ENCODE assay signal across 9 cellular contexts in genomic region chr19:14368011-14368513, GRCh38. TPM values are rescaled to one million over a fixed set of nuclear protein-coding genes. Genes with fewer than 3 reads are reported as not detected.
DNase-seq lines count a peak whose midpoint lies in the region; ATAC-seq, FAIRE-seq and TF ChIP-seq lines count a peak whose summit lies in the region.
"Had no signal": no experiment of that assay in that cellular context is flagged by ENCODE, and none has a peak within 500 bp of the region (broad histone marks: within the 10 kb centered on the region; RNA-seq: fewer than 3 reads in every experiment).

No MANE protein-coding gene starts in this region.

- POLR2A ChIA-PET in RWPE1 (lab: Yijun Ruan, JAX; ENCODE audit: low non-redundant PET), result no interaction called here

- H3K27me3 ChIP-seq in esophagus muscularis mucosa (no peaks in the 10 kb centered on the region), thoracic aorta (replicated peaks; ENCODE audit: insufficient read depth) (no peaks in the 10 kb centered on the region)

- H3K36me3 ChIP-seq in esophagus muscularis mucosa (no peaks in the 10 kb centered on the region), thoracic aorta (no peaks in the 10 kb centered on the region)

- no peak for DNase-seq in activated T-cell treated with anti-CD3 and anti-CD28 coated beads, Interleukin-2, amount 50 U/mL, for 24 hours
- DNase-seq in activated T-cell treated with anti-CD3 and anti-CD28 coated beads for 4 hours (no peak), RWPE1 (ENCODE audit: low spot score) (no peak), esophagus muscularis mucosa (ENCODE audit: extremely low spot score) (no peak), thoracic aorta (ENCODE audit: low spot score) (no peak), putamen (ENCODE audit: low spot score) (no peak), D721Med (ENCODE audit: insufficient read length, low spot score) (no peak)

- 65% methylated on average over 5 of the region's 5 CpGs for WGBS in esophagus muscularis mucosa

- H3K4me3 ChIP-seq in esophagus muscularis mucosa (no peak overlapping the region), thoracic aorta (no peak overlapping the region)

- peak overlapping the region; percentile 99 for H3K27ac Mint-ChIP-seq in activated T-cell treated with anti-CD3 and anti-CD28 coated beads, Interleukin-2, amount 50 U/mL, for 24 hours

- CTCF ChIA-PET in RWPE1 (lab: Yijun Ruan, JAX), result no interaction called here

- TF ChIP-seq POLR2A in esophagus muscularis mucosa (IDR thresholded peaks at IDR 0.05; ENCODE audit: low read depth), result no peak

- H3K9me3 ChIP-seq in esophagus muscularis mucosa (no peaks in the 10 kb centered on the region), thoracic aorta (no peaks in the 10 kb centered on the region)

- TF ChIP-seq EP300 in esophagus muscularis mucosa (IDR thresholded peaks at IDR 0.05), result no peak

- H3K27ac ChIP-seq in RWPE1 (peak overlapping the region; percentile 48; the same call in 1 of the 2 replicates), esophagus muscularis mucosa (replicated peaks in 1 of 4) (peak overlapping the region in 3 of 4 donors; percentile 35 to 80 (median 54)), thoracic aorta (peak overlapping the region; percentile 6 to 30)

- TF ChIP-seq CTCF in RWPE1 (conservative IDR thresholded peaks at IDR 0.05; ENCODE audit: low read depth) (no peak), esophagus muscularis mucosa (IDR thresholded peaks at IDR 0.05) (no peak), thoracic aorta (IDR thresholded peaks at IDR 0.05) (no peak), D721Med (IDR thresholded peaks at IDR 0.05; ENCODE audit: insufficient read depth, missing control alignments) (no peak)

- H3K36me3 Mint-ChIP-seq in activated T-cell treated with anti-CD3 and anti-CD28 coated beads, Interleukin-2, amount 50 U/mL, for 24 hours (ENCODE audit: low read depth), result peaks cover 2% of the 10 kb centered on the region

- no peak for FAIRE-seq in D721Med (lab: Jason Lieb, UNC)
- FAIRE-seq: colon had no signal

- H3K9me3 Mint-ChIP-seq in activated T-cell treated with anti-CD3 and anti-CD28 coated beads, Interleukin-2, amount 50 U/mL, for 24 hours, result no peaks in the 10 kb centered on the region

- H3K4me1 ChIP-seq in esophagus muscularis mucosa (peaks cover 18 to 45% (median 40%) of the 10 kb centered on the region in 4 donors), thoracic aorta (ENCODE audit: control insufficient read depth in 1 of 2, low read depth in 2 of 2) (peaks cover 21 to 49% of the 10 kb centered on the region in 2 donors)

- intact Hi-C loops in esophagus muscularis mucosa (cut with DNase I), result no loop called here

- H3K4me3 Mint-ChIP-seq in activated T-cell treated with anti-CD3 and anti-CD28 coated beads, Interleukin-2, amount 50 U/mL, for 24 hours, result peak overlapping the region; percentile 32

- H3K27me3 Mint-ChIP-seq in activated T-cell treated with anti-CD3 and anti-CD28 coated beads, Interleukin-2, amount 50 U/mL, for 24 hours, result no peaks in the 10 kb centered on the region

- H3K4me1 Mint-ChIP-seq in activated T-cell treated with anti-CD3 and anti-CD28 coated beads, Interleukin-2, amount 50 U/mL, for 24 hours (ENCODE audit: low read depth), result peaks cover 80% of the 10 kb centered on the region

- ATAC-seq in thoracic aorta (ENCODE audit: insufficient number of reproducible peaks, low FRiP score, low read depth) (no peak), GM19455 (IDR thresholded peaks at IDR 0.05; ENCODE audit: unreplicated experiment) (no peak)

RNA-seq across cellular contexts. Expression of gene ADGRE5, which starts 13.2 kb away (rescaled TPM):
- total RNA-seq in esophagus muscularis mucosa (100 to 1,000 TPM in 1 of 4 donors, 10 to 100 TPM in 3; 37.3 to 101 (median 50.4) TPM), thoracic aorta (100 to 1,000 TPM; 199 to 281 TPM)

RNA-seq across cellular contexts. Expression of gene DDX39A, which starts 51.1 kb away (rescaled TPM):
- total RNA-seq in esophagus muscularis mucosa, result 10 to 100 TPM; 39.3 to 56.3 (median 42.1) TPM
- 10 to 100 TPM; 77.4 to 81.6 TPM for total RNA-seq in thoracic aorta
